In the genomic region with DNA sequence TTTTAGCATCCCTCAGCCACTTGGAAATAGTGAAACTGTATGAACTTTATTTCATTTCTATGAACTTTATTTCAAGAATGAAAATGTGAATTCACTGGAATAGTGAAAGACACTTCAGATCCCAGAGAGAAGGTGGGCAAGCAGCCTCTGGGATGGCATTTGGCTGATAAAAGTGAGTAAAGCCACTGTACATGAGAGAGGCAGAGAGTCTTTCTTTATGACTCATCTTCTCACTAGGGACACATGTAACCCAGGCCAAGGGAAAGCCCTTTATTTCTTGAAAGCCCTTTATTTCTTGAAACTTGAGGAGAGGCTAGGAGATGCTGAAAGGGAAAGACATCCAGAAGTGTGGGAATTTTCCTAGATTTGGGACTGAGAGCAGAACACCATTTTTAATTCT, we compare ENCODE assay signal across 17 cellular contexts.
DNase-seq lines count a peak whose midpoint lies in the region; ATAC-seq lines count a peak whose summit lies in the region.
"Had no signal": no experiment of that assay in that cellular context is flagged by ENCODE, and none has a peak within 500 bp of the region (broad histone marks: within the 10 kb centered on the region; RNA-seq: fewer than 3 reads in every experiment).

No MANE protein-coding gene starts in this region.

- H3K9me3 ChIP-seq in CD8-positive, alpha-beta memory T cell (ENCODE audit: low read length), result no peaks in the 10 kb centered on the region
- H3K9me3 ChIP-seq: right lobe of liver had no signal

- no peaks in the 10 kb centered on the region for H3K4me1 Mint-ChIP-seq in CD8-positive, alpha-beta memory T cell
- H3K4me1 Mint-ChIP-seq: CD14-positive monocyte, nephron progenitor cell had no signal

- peak; percentile 72 for ATAC-seq in GM18519 (IDR thresholded peaks at IDR 0.05; ENCODE audit: low FRiP score, unreplicated experiment)
- peak; percentile 61 for ATAC-seq in HG02763 (IDR thresholded peaks at IDR 0.05; ENCODE audit: unreplicated experiment)
- no peak for ATAC-seq in GM21737 (IDR thresholded peaks at IDR 0.05; ENCODE audit: unreplicated experiment)
- ATAC-seq in GM19035 (IDR thresholded peaks at IDR 0.05; ENCODE audit: unreplicated experiment), result no peak
- ATAC-seq: HCT116, left colon, right lobe of liver had no signal

- peaks cover 16 to 30% (median 25%) of the 10 kb centered on the region in 5 donors for H3K9me3 Mint-ChIP-seq in CD8-positive, alpha-beta memory T cell

- no peaks in the 10 kb centered on the region for H3K4me1 ChIP-seq in CD8-positive, alpha-beta memory T cell (ENCODE audit: insufficient read depth, low read length)
- H3K4me1 ChIP-seq: right lobe of liver had no signal

- no peaks in the 10 kb centered on the region for H3K36me3 ChIP-seq in CD8-positive, alpha-beta memory T cell (ENCODE audit: insufficient read depth, low read length)
- H3K36me3 ChIP-seq: right lobe of liver had no signal

- no peaks in the 10 kb centered on the region for H3K36me3 Mint-ChIP-seq in CD8-positive, alpha-beta memory T cell
- H3K36me3 Mint-ChIP-seq: CD14-positive monocyte had no signal

- POLR2A ChIA-PET in CD8-positive, alpha-beta memory T cell (lab: Charles Lee), result no interaction called here

- H3K27ac Mint-ChIP-seq in CD8-positive, alpha-beta memory T cell, result no peak overlapping the region
- H3K27ac Mint-ChIP-seq: activated T-helper 2 cell treated with anti-CD3 and anti-CD28 coated beads, Interferon-gamma antibody, Interleukin-2, Interleukin-4, amounts not matched to agents 10 μg/mL and 5 μg/mL and 100 μg/mL, durations not matched to agents 14 hours and 24 hours and 36 hours; CD14-positive monocyte; nephron progenitor cell had no signal

- no peak overlapping the region for H3K27ac ChIP-seq in CD8-positive, alpha-beta memory T cell (ENCODE audit: low read depth, low read length)
- H3K27ac ChIP-seq: right lobe of liver had no signal

- H3K27me3 Mint-ChIP-seq in CD8-positive, alpha-beta memory T cell, result no peaks in the 10 kb centered on the region

- no peaks in the 10 kb centered on the region for H3K27me3 ChIP-seq in CD8-positive, alpha-beta memory T cell (ENCODE audit: insufficient read depth, low read length, poor library complexity, severe bottlenecking)
- H3K27me3 ChIP-seq: right lobe of liver had no signal

- CTCF ChIA-PET in CD8-positive, alpha-beta memory T cell (lab: Charles Lee), result no interaction called here

- no peak overlapping the region for H3K4me3 ChIP-seq in CD8-positive, alpha-beta memory T cell (ENCODE audit: low read length)
- H3K4me3 ChIP-seq: right lobe of liver had no signal

- DNase-seq in M059J (ENCODE audit: low read depth) (peak; percentile 58), myocyte (ENCODE audit: low read depth) (peak; percentile 50), NCI-H1105 treated with DMSO at 0.1 percent for 48 hours (lab: John Stamatoyannopoulos, UW) (no peak)
- no peak for DNase-seq in CD8-positive, alpha-beta memory T cell
- DNase-seq: activated CD4-positive, alpha-beta T cell treated with anti-CD3 and anti-CD28 coated beads, Interleukin-2, amount 50 U/mL, for 4 hours; effector memory CD4-positive, alpha-beta T cell; left colon; NCI-H1048; nephron progenitor cell; right lobe of liver had no signal

- no peak overlapping the region for H3K4me3 Mint-ChIP-seq in CD8-positive, alpha-beta memory T cell
- H3K4me3 Mint-ChIP-seq: CD14-positive monocyte, nephron progenitor cell had no signal

Comparison
In these comparisons a context has a peak if more than half of its experiments do, and no peak if none do; other contexts are left out.
1. ATAC-seq: peak in GM18519 (single experiment) and HG02763 (single experiment); none in GM21737 (single experiment) and GM19035 (single experiment).
2. DNase-seq: peak in M059J (single experiment) and myocyte (single experiment); none in NCI-H1105 treated with DMSO at 0.1 percent for 48 hours (single experiment) and CD8-positive, alpha-beta memory T cell (0 of 5).